1 cellular context compared by ENCODE assay signal in the genomic region with DNA sequence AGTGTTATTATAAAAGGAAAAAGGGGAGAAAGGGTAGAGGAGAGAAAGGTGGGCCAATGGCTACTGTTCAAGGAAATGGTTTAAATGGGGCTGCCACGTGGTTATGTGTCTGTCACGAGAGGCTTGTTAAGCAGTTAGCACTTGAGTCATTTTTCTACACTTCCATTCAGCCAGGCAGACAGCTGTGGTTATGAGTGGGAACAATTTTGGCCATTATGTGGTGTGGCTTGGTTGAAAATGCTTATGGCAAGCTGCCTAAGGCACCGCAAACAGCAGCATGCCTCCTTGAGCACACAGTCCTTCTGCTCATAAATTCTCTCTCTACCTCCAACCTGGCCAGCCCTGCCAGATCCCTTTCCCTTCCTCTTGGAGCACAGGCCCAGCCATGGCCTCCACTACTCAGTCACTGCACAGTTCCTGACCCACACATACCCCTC.
TF ChIP-seq lines count a peak whose summit lies in the region.

No MANE protein-coding gene starts in this region.

TF ChIP-seq in GM12878, 131 proteins besides CTCF, POLR2A, EP300 and RAD21 (continued from another document and continues in another):
- TF ChIP-seq, protein P1, sequence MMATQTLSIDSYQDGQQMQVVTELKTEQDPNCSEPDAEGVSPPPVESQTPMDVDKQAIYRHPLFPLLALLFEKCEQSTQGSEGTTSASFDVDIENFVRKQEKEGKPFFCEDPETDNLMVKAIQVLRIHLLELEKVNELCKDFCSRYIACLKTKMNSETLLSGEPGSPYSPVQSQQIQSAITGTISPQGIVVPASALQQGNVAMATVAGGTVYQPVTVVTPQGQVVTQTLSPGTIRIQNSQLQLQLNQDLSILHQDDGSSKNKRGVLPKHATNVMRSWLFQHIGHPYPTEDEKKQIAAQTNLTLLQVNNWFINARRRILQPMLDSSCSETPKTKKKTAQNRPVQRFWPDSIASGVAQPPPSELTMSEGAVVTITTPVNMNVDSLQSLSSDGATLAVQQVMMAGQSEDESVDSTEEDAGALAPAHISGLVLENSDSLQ (IDR thresholded peaks at IDR 0.05) = peak; percentile 81
- no peak for TF ChIP-seq ATF3 (IDR thresholded peaks at IDR 0.05; ENCODE audit: borderline replicate concordance, extremely low read depth, low read depth, low read length)
- peak; percentile 99 for TF ChIP-seq BHLHE40 (IDR thresholded peaks at IDR 0.05; ENCODE audit: borderline replicate concordance in 1 of 2, low read depth in 2 of 2, low read length in 1 of 2)
- no peak for TF ChIP-seq RBBP5 (conservative IDR thresholded peaks at IDR 0.05)
- TF ChIP-seq ESRRA (IDR thresholded peaks at IDR 0.05; ENCODE audit: low read length) = no peak
- TF ChIP-seq GATAD2B (conservative IDR thresholded peaks at IDR 0.05; ENCODE audit: low read depth) = peak; percentile 52; the same call in 1 of the 2 replicates
- no peak for TF ChIP-seq GABPA (IDR thresholded peaks at IDR 0.05; ENCODE audit: low read depth)
- TF ChIP-seq ZBTB33 (IDR thresholded peaks at IDR 0.05) = no peak
- peak; percentile 74; the same call in 1 of the 2 replicates for TF ChIP-seq STAT3 (IDR thresholded peaks at IDR 0.05; ENCODE audit: low read depth, low read length)
- TF ChIP-seq BCL11A (IDR thresholded peaks at IDR 0.05; ENCODE audit: low read depth, low read length) = peak; percentile 96
- TF ChIP-seq CEBPZ (IDR thresholded peaks at IDR 0.05; ENCODE audit: low read depth, low read length) = no peak
- TF ChIP-seq EED (IDR thresholded peaks at IDR 0.05; ENCODE audit: low read depth) = peak; percentile 87
- TF ChIP-seq, protein P2, sequence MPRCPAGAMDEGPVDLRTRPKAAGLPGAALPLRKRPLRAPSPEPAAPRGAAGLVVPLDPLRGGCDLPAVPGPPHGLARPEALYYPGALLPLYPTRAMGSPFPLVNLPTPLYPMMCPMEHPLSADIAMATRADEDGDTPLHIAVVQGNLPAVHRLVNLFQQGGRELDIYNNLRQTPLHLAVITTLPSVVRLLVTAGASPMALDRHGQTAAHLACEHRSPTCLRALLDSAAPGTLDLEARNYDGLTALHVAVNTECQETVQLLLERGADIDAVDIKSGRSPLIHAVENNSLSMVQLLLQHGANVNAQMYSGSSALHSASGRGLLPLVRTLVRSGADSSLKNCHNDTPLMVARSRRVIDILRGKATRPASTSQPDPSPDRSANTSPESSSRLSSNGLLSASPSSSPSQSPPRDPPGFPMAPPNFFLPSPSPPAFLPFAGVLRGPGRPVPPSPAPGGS (IDR thresholded peaks at IDR 0.05; ENCODE audit: borderline replicate concordance, insufficient read depth, low read depth, low read length, poor library complexity, severe bottlenecking) = peak; percentile 43
- peak; percentile 42; the same call in 1 of the 2 replicates for TF ChIP-seq POLR2AphosphoS5 (IDR thresholded peaks at IDR 0.05; ENCODE audit: low read length)
- TF ChIP-seq PML (IDR thresholded peaks at IDR 0.05; ENCODE audit: low read length) = no peak
- no peak for TF ChIP-seq NFXL1 (IDR thresholded peaks at IDR 0.05; ENCODE audit: borderline replicate concordance)
- peak; percentile 37 for TF ChIP-seq PBX3 (IDR thresholded peaks at IDR 0.05; ENCODE audit: insufficient replicate concordance, low read depth, low read length)
- no peak for TF ChIP-seq NRF1 (conservative IDR thresholded peaks at IDR 0.05; ENCODE audit: low read depth, low read length)
- TF ChIP-seq HCFC1 (IDR thresholded peaks at IDR 0.05; ENCODE audit: low read length) = no peak
- TF ChIP-seq MYC (IDR thresholded peaks at IDR 0.05; ENCODE audit: insufficient read depth, insufficient read length, insufficient replicate concordance, low read length, severe bottlenecking) = no peak
- TF ChIP-seq CHD2 (IDR thresholded peaks at IDR 0.05; ENCODE audit: borderline replicate concordance, low read depth, low read length) = peak; percentile 81; the same call in 1 of the 2 replicates
- no peak for TF ChIP-seq E2F8 (IDR thresholded peaks at IDR 0.05; ENCODE audit: low read depth, partially characterized antibody)
- TF ChIP-seq RAD51 (IDR thresholded peaks at IDR 0.05) = peak; percentile 96
- no peak for TF ChIP-seq SRF (IDR thresholded peaks at IDR 0.05; ENCODE audit: low read depth in 2 of 2, low read length in 2 of 2)
- TF ChIP-seq, protein P3, sequence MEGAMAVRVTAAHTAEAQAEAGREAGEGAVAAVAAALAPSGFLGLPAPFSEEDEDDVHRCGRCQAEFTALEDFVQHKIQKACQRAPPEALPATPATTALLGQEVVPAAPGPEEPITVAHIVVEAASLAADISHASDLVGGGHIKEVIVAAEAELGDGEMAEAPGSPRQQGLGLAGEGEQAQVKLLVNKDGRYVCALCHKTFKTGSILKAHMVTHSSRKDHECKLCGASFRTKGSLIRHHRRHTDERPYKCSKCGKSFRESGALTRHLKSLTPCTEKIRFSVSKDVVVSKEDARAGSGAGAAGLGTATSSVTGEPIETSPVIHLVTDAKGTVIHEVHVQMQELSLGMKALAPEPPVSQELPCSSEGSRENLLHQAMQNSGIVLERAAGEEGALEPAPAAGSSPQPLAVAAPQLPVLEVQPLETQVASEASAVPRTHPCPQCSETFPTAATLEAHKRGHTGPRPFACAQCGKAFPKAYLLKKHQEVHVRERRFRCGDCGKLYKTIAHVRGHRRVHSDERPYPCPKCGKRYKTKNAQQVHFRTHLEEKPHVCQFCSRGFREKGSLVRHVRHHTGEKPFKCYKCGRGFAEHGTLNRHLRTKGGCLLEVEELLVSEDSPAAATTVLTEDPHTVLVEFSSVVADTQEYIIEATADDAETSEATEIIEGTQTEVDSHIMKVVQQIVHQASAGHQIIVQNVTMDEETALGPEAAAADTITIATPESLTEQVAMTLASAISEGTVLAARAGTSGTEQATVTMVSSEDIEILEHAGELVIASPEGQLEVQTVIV (IDR thresholded peaks at IDR 0.05; ENCODE audit: borderline replicate concordance, partially characterized antibody) = no peak
- peak; percentile 80 for TF ChIP-seq IRF4 (IDR thresholded peaks at IDR 0.05; ENCODE audit: low read depth, low read length)
- no peak; the same call in 1 of the 2 replicates for TF ChIP-seq FOXK2 (IDR thresholded peaks at IDR 0.05)
- TF ChIP-seq, protein P4, sequence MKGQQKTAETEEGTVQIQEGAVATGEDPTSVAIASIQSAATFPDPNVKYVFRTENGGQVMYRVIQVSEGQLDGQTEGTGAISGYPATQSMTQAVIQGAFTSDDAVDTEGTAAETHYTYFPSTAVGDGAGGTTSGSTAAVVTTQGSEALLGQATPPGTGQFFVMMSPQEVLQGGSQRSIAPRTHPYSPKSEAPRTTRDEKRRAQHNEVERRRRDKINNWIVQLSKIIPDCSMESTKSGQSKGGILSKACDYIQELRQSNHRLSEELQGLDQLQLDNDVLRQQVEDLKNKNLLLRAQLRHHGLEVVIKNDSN (IDR thresholded peaks at IDR 0.05; ENCODE audit: borderline replicate concordance, extremely low read length, insufficient read depth, low read depth, low read length) = peak; percentile 58
- no peak for TF ChIP-seq ZBTB40 (IDR thresholded peaks at IDR 0.05; ENCODE audit: borderline replicate concordance)
